8 cellular contexts compared by ENCODE assay signal in the genomic region with DNA sequence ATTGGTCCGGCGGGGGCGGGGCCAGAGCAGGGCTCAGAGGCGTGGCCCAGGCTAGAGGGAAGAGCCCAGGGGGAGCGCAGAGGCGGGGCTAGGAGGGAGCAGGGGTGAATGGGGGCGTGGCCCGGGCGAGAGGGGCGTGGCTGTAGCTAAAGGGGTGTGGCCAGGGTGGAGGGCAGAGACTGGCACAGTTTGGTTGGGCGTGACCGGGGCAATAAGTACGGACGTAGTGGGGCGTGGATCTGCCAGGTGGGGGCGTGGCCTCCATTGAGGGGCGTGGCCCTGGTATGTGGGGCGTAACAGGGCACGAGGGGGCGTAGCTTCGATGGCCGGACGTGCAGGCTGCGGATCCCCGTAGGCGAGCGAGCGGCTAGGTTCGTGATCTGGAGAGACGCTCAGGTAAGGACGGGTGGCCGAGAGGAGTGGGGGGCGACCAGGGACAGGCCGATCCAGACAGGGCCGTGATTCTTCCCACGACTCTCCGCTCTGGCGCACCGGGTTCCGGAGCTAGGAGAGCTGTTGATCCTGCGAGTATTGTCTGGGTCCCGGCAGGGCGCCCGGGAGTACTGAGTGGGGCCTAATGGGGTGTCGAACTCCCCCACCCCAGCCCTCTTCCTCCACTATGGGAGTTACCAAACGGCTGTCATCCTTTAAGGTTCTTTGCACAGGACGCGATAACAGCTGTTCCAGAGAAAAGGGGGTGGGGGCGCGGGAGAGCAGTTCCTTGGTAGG. TPM values are rescaled to one million over a fixed set of nuclear protein-coding genes. Genes with fewer than 3 reads are reported as not detected.
DNase-seq lines count a peak whose midpoint lies in the region; ATAC-seq and TF ChIP-seq lines count a peak whose summit lies in the region.

A gene with protein sequence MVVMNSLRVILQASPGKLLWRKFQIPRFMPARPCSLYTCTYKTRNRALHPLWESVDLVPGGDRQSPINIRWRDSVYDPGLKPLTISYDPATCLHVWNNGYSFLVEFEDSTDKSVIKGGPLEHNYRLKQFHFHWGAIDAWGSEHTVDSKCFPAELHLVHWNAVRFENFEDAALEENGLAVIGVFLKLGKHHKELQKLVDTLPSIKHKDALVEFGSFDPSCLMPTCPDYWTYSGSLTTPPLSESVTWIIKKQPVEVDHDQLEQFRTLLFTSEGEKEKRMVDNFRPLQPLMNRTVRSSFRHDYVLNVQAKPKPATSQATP (plus strand): TSS at position 314 of the 729 bp plus-strand sequence. CDS start 11,754 bp downstream, outside the sequence.

- WGBS in heart left ventricle, 4 donors: 3 to 15% (median 5%) methylated on average over 23 to 50 of the region's 50 CpGs
- WGBS in prostate gland: 0% methylated on average over 19 of the region's 50 CpGs

- peak within 1 kb of the TSS; percentile 39; the same call in 1 of the 2 replicates for H3K9ac ChIP-seq in SU-DHL-6 (ENCODE audit: low read length)
- H3K9ac ChIP-seq in adipocyte (ENCODE audit: low read length): peak within 1 kb of the TSS; percentile 47

- no peaks in the 10 kb centered on the region for H3K79me2 ChIP-seq in SU-DHL-6 (ENCODE audit: insufficient read depth, low read length)

- no peak within 1 kb of the TSS for H2AFZ ChIP-seq in SU-DHL-6 (ENCODE audit: low read depth, low read length, severe bottlenecking)

- TF ChIP-seq POLR2A in heart left ventricle (IDR thresholded peaks at IDR 0.05) (peak in 1 of 2 donors; percentile 1), prostate gland (IDR thresholded peaks at IDR 0.05) (peak; percentile 50)

- no peaks in the 10 kb centered on the region for H3K27me3 ChIP-seq in SU-DHL-6 (ENCODE audit: low read length)
- H3K27me3 ChIP-seq in adipocyte (replicated peaks; ENCODE audit: control insufficient read depth, insufficient read depth, low read length): no peaks in the 10 kb centered on the region
- H3K27me3 ChIP-seq in heart left ventricle: peaks cover 0 to 9% (median 0%) of the 10 kb centered on the region in 9 donors
- no peaks in the 10 kb centered on the region for H3K27me3 ChIP-seq in prostate gland (replicated peaks; ENCODE audit: insufficient read depth)
- no peaks in the 10 kb centered on the region for H3K27me3 ChIP-seq in upper lobe of right lung

- no peaks in the 10 kb centered on the region for H3K9me2 ChIP-seq in SU-DHL-6 (replicated peaks; ENCODE audit: insufficient read depth, low read length)

- no peaks in the 10 kb centered on the region for H4K20me1 ChIP-seq in SU-DHL-6 (ENCODE audit: low read depth, low read length)

- H3K9me3 ChIP-seq in SU-DHL-6 (ENCODE audit: insufficient read depth, low read length) (no peaks in the 10 kb centered on the region), adipocyte (ENCODE audit: control insufficient read depth, low read length) (no peaks in the 10 kb centered on the region), heart left ventricle (no peaks in the 10 kb centered on the region), prostate gland (no peaks in the 10 kb centered on the region), upper lobe of right lung (no peaks in the 10 kb centered on the region)

- no peak for TF ChIP-seq CTCF in SU-DHL-6 (IDR thresholded peaks at IDR 0.05; ENCODE audit: insufficient read depth, low read length, poor library complexity, severe bottlenecking)
- peak in 1 of 12 donors; percentile 11 for TF ChIP-seq CTCF in heart left ventricle (IDR thresholded peaks at IDR 0.05)
- TF ChIP-seq CTCF in prostate gland (IDR thresholded peaks at IDR 0.05): peak in 1 of 4 experiments; percentile 4
- no peak for TF ChIP-seq CTCF in upper lobe of right lung (IDR thresholded peaks at IDR 0.05)

- H3K4me2 ChIP-seq in SU-DHL-6 (ENCODE audit: low read depth, low read length, poor library complexity, severe bottlenecking): peak within 1 kb of the TSS; percentile 61

- H3K4me1 ChIP-seq in adipocyte (ENCODE audit: control insufficient read depth, insufficient read depth, low read length) (peaks cover 27% of the 10 kb centered on the region), heart left ventricle (peaks cover 0 to 13% (median 0%) of the 10 kb centered on the region in 12 donors), prostate gland (replicated peaks) (no peaks in the 10 kb centered on the region), upper lobe of right lung (no peaks in the 10 kb centered on the region)

- H3F3A ChIP-seq in SU-DHL-6 (ENCODE audit: insufficient read depth): peaks cover 9% of the 10 kb centered on the region; the same call in 1 of the 2 replicates

- H3K36me3 ChIP-seq in SU-DHL-6 (ENCODE audit: low read length) (no peaks in the 10 kb centered on the region), adipocyte (ENCODE audit: control insufficient read depth, insufficient read depth, low read length, severe bottlenecking) (peaks cover 11% of the 10 kb centered on the region), heart left ventricle (peaks cover 0 to 7% (median 0%) of the 10 kb centered on the region in 9 donors), prostate gland (no peaks in the 10 kb centered on the region), upper lobe of right lung (no peaks in the 10 kb centered on the region)

- intact Hi-C loops in heart left ventricle (cut with DNase I) (no loop called here), prostate gland (cut with DNase I) (loop anchor here (10.0 kb wide), 1 partner anchor 53 kb away; no protein-coding TSS in a partner anchor), upper lobe of right lung (cut with DNase I) (no loop called here)

- DNase-seq in COLO829 (ENCODE audit: low spot score) (peak; percentile 94), HuH-7 (ENCODE audit: low spot score) (peak; percentile 55), adipocyte (ENCODE audit: low read depth) (peak; percentile 88), heart left ventricle (peak; percentile 90 to 96 (median 93)), prostate gland (ENCODE audit: low spot score) (peak; percentile 94), upper lobe of right lung (peak; percentile 96)

- ATAC-seq in GM21526 (IDR thresholded peaks at IDR 0.05; ENCODE audit: low FRiP score, unreplicated experiment): peak; percentile 93
- ATAC-seq in heart left ventricle: peak; percentile 99 to 100 (median 99)
- peak; percentile 100 for ATAC-seq in upper lobe of right lung

- no peak within 1 kb of the TSS for H3K27ac ChIP-seq in SU-DHL-6 (ENCODE audit: low read depth, low read length)
- peak within 1 kb of the TSS in 5 of 12 donors; percentile 13 to 51 (median 33) for H3K27ac ChIP-seq in heart left ventricle
- H3K27ac ChIP-seq in prostate gland: peak within 1 kb of the TSS; percentile 61 to 71
- peak within 1 kb of the TSS; percentile 42 for H3K27ac ChIP-seq in upper lobe of right lung

- H3K4me3 ChIP-seq in SU-DHL-6 (ENCODE audit: insufficient read depth, low read length, poor library complexity, severe bottlenecking): peak within 1 kb of the TSS; percentile 50
- peak within 1 kb of the TSS; percentile 71 for H3K4me3 ChIP-seq in adipocyte (ENCODE audit: low read length)
- peak within 1 kb of the TSS; percentile 27 to 70 (median 58) for H3K4me3 ChIP-seq in heart left ventricle
- H3K4me3 ChIP-seq in prostate gland: peak within 1 kb of the TSS; percentile 44 to 49
- H3K4me3 ChIP-seq in upper lobe of right lung: peak within 1 kb of the TSS; percentile 53

RNA-seq across cellular contexts. Expression of the gene that starts here (rescaled TPM):
- total RNA-seq in heart left ventricle (1 to 10 TPM; 1.5 to 9.9 (median 5.6) TPM), prostate gland (10 to 100 TPM in 1 of 2 donors, 1 to 10 TPM in 1; 4.6 to 35.7 TPM), upper lobe of right lung (11.2 TPM)
- polyA plus RNA-seq in heart left ventricle: 1 to 10 TPM in 1 of 2 donors, under 1 TPM in 1; 0.50 to 1.1 TPM
